8 cellular contexts compared by ENCODE assay signal in the genomic region with DNA sequence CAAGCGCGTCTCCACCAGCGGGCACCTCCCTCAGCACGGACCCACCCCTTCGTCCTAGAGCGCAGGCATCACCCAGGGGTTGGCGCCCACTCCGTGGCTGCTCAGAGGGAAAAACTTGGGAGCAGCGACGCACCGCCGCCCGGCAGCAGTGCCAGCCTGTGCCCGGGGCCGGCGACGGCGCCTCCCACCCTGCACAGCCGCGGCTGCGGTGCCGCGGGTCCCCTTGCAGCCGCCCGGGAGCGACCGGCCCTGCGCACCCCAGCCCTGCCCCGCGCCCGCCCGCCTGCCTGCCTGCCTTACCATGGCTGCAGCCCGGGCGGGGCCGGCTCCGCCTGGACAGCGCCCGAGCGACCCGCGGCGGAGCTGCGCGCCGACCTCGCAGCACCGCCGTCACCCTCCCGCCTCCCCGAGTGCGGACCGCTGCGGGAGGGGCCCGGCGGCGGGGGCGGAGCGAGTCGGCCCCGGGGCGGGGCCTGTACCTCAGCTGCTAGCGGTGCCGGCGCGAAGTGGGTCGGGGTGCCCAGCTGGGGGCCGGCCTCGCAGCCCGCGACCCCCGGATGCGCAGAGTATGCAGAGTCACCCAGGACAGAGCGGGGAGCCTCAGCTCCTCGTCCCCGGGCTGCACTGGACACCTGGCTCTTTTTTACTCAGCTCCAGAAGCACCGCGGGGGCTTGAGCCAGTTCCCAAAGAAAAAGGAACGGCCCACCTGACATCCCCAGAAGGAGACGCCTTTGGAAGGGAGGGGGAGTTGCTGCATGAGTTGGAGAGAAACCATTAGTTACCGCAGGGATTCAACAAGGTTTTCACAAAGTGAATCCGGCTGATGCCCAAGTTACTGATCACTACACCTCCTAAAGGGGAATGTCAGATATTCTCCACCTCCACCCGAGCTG. TPM values are rescaled to one million over a fixed set of nuclear protein-coding genes. Genes with fewer than 3 reads are reported as not detected.
DNase-seq lines count a peak whose midpoint lies in the region; ATAC-seq and TF ChIP-seq lines count a peak whose summit lies in the region.

No MANE protein-coding gene starts in this region.

- TF ChIP-seq CTCF in AG10803 (conservative IDR thresholded peaks at IDR 0.05; ENCODE audit: low read length), result no peak
- TF ChIP-seq CTCF in epithelial cell of proximal tubule (conservative IDR thresholded peaks at IDR 0.05; ENCODE audit: low read depth, low read length), result no peak
- TF ChIP-seq CTCF in mucosa of descending colon (IDR thresholded peaks at IDR 0.05), result no peak

- peak; percentile 50 for ATAC-seq in GM21825 (IDR thresholded peaks at IDR 0.05; ENCODE audit: unreplicated experiment)
- peak; percentile 85 for ATAC-seq in mucosa of descending colon

- intact Hi-C loops in mucosa of descending colon (cut with DNase I, micrococcal nuclease), result no loop called here

- H3K9me3 ChIP-seq in mucosa of descending colon, result no peaks in the 10 kb centered on the region

- H3K4me3 ChIP-seq in AG10803 (ENCODE audit: low read length) (peak overlapping the region; percentile 55), epithelial cell of proximal tubule (ENCODE audit: low read depth, low read length) (peak overlapping the region; percentile 54), mucosa of descending colon (peak overlapping the region; percentile 11)

- H3K4me1 ChIP-seq in mucosa of descending colon (ENCODE audit: low read depth), result peaks cover 8% of the 10 kb centered on the region

- DNase-seq in AG10803 (ENCODE audit: low read depth), result peak; percentile 23
- DNase-seq in NCI-H2227 treated with DMSO at 0.1 percent for 48 hours (lab: John Stamatoyannopoulos, UW), result peak; percentile 61
- peak; percentile 77 for DNase-seq in activated T-cell treated with anti-CD3 and anti-CD28 coated beads, Interleukin-2, amount 50 U/mL, for 1 hour
- no peak for DNase-seq in epithelial cell of proximal tubule (ENCODE audit: low read depth)
- peak; percentile 60 to 77 (median 63) for DNase-seq in mucosa of descending colon
- DNase-seq in stimulated activated naive CD4-positive, alpha-beta T cell (lab: John Stamatoyannopoulos, UW), result peak in 5 of 6 experiments; percentile 14 to 51 (median 47)
- no peak for DNase-seq in mesenteric fat pad (ENCODE audit: low spot score)

- H3K36me3 ChIP-seq in mucosa of descending colon (ENCODE audit: low read depth), result no peaks in the 10 kb centered on the region

RNA-seq across cellular contexts. Expression of a gene that starts 17.5 kb away (rescaled TPM):
- total RNA-seq in epithelial cell of proximal tubule, result 49.9 and 73.1 TPM in 2 replicates
- total RNA-seq in mucosa of descending colon, result 10 to 100 TPM; 38.9 to 61.9 (median 47.3) TPM
- total RNA-seq in mesenteric fat pad, result 38.1 TPM

RNA-seq across cellular contexts. Expression of a gene that starts 43.7 kb away (rescaled TPM):
- total RNA-seq in epithelial cell of proximal tubule (0.22 and 0.29 TPM in 2 replicates), mucosa of descending colon (under 1 TPM in 2 of 3 donors, not detected in 1; 0.07 to 0.09 TPM), mesenteric fat pad (0.06 TPM)

Comparison
In these comparisons a context has a peak if more than half of its experiments do, and no peak if none do; other contexts are left out.
1. DNase-seq: peak in AG10803 (single experiment), NCI-H2227 treated with DMSO at 0.1 percent for 48 hours (single experiment), activated T-cell treated with anti-CD3 and anti-CD28 coated beads, Interleukin-2, amount 50 U/mL, for 1 hour (single experiment), mucosa of descending colon (3 of 3) and stimulated activated naive CD4-positive, alpha-beta T cell (5 of 6); none in epithelial cell of proximal tubule (single experiment) and mesenteric fat pad (single experiment).
2. Peak in every context shown above with its lines, with median percentiles within 50 percentile points of each other: H3K4me3 ChIP-seq.